ENCODE assay signal across 31 cellular contexts in genomic region chr20:14633507-14633906, GRCh38.
"Had no signal": no experiment of that assay in that cellular context is flagged by ENCODE, and none has a peak within 500 bp of the region (broad histone marks: within the 10 kb centered on the region; RNA-seq: fewer than 3 reads in every experiment).

No MANE protein-coding gene starts in this region.

- H3K27me3 Mint-ChIP-seq: activated naive CD8-positive, alpha-beta T cell treated with anti-CD3 and anti-CD28 coated beads for 36 hours; effector memory CD8-positive, alpha-beta T cell; naive B cell; progenitor cell of endocrine pancreas had no signal

- H3K9me3 Mint-ChIP-seq: nephron progenitor cell had no signal

- H3K27ac ChIP-seq: adrenal gland, body of pancreas, cardiac muscle cell, esophagus muscularis mucosa, gastroesophageal sphincter, neutrophil, uterus had no signal

- H3K4me1 Mint-ChIP-seq: activated naive CD8-positive, alpha-beta T cell treated with anti-CD3 and anti-CD28 coated beads for 36 hours; naive B cell; nephron progenitor cell had no signal

- H3K4me3 Mint-ChIP-seq: activated naive CD4-positive, alpha-beta T cell treated with anti-CD3 and anti-CD28 coated beads for 36 hours; activated naive CD8-positive, alpha-beta T cell treated with anti-CD3 and anti-CD28 coated beads for 36 hours; effector memory CD8-positive, alpha-beta T cell; mesothelial cell of epicardium; naive B cell; nephron progenitor cell; type B pancreatic cell had no signal

- H3K9me3 ChIP-seq: adrenal gland, body of pancreas, esophagus muscularis mucosa, gastroesophageal sphincter, neutrophil, uterus had no signal

- H3K27me3 ChIP-seq: adrenal gland, body of pancreas, cardiac muscle cell, esophagus muscularis mucosa, gastroesophageal sphincter, neutrophil, uterus had no signal

- H3K36me3 ChIP-seq: adrenal gland, cardiac muscle cell, esophagus muscularis mucosa, gastroesophageal sphincter, neutrophil, uterus had no signal

- H3K36me3 Mint-ChIP-seq: activated naive CD8-positive, alpha-beta T cell treated with anti-CD3 and anti-CD28 coated beads for 36 hours; mesothelial cell of epicardium; naive B cell had no signal

- DNase-seq: activated CD4-positive, alpha-beta T cell treated with anti-CD3 and anti-CD28 coated beads for 48 hours; activated CD4-positive, alpha-beta T cell treated with anti-CD3 and anti-CD28 coated beads, Interleukin-2, amount 50 U/mL, for 48 hours; activated CD8-positive, alpha-beta memory T cell treated with anti-CD3 and anti-CD28 coated beads for 24 hours; activated effector memory CD4-positive, alpha-beta T cell treated with Interleukin-2 at 50 U/mL for 16 hours; activated naive CD4-positive, alpha-beta T cell treated with anti-CD3 and anti-CD28 coated beads for 36 hours; activated naive CD8-positive, alpha-beta T cell treated with anti-CD3 and anti-CD28 coated beads for 36 hours; adrenal gland; aorta; body of pancreas; cortex of kidney; effector memory CD8-positive, alpha-beta T cell; hippocampal formation; kidney; left colon; naive B cell; nephron progenitor cell; retina; stimulated activated CD4-positive, alpha-beta T cell treated with anti-CD3 and anti-CD28 coated beads, Interleukin-12 subunit alpha, Interleukin-12 subunit beta, amount 100 ng/mL, for 4 hours; stimulated activated CD4-positive, alpha-beta T cell treated with anti-CD3 and anti-CD28 coated beads, Interleukin-4, amount 100 ng/mL, for 1 hour; stimulated activated naive CD8-positive, alpha-beta T cell treated with anti-CD3 and anti-CD28 coated beads, Interleukin-15, Interleukin-2, amounts not matched to agents 100 U/mL and 50 U/mL, for 24 hours; T-helper 2 cell; uterus had no signal

- H3K27ac Mint-ChIP-seq: activated naive CD4-positive, alpha-beta T cell treated with anti-CD3 and anti-CD28 coated beads for 36 hours; activated naive CD8-positive, alpha-beta T cell treated with anti-CD3 and anti-CD28 coated beads for 36 hours; effector memory CD8-positive, alpha-beta T cell; mesothelial cell of epicardium; naive B cell; progenitor cell of endocrine pancreas; type B pancreatic cell had no signal

- ATAC-seq: body of pancreas; effector memory CD8-positive, alpha-beta T cell; gastroesophageal sphincter; left colon; sciatic nerve; stimulated activated naive CD8-positive, alpha-beta T cell treated with anti-CD3 and anti-CD28 coated beads, Interleukin-15, Interleukin-2, amounts not matched to agents 100 U/mL and 50 U/mL, for 24 hours had no signal

- H3K4me3 ChIP-seq: adrenal gland, body of pancreas, cardiac muscle cell, esophagus muscularis mucosa, gastroesophageal sphincter, skin epidermis, uterus had no signal

- H3K4me1 ChIP-seq: adrenal gland, body of pancreas, esophagus muscularis mucosa, gastroesophageal sphincter, uterus had no signal
